In genomic region chr2:219598308-219599078, GRCh38 we compare ENCODE assay signal across 2 cellular contexts.
TF ChIP-seq lines count a peak whose summit lies in the region.

No MANE protein-coding gene starts in this region.

TF ChIP-seq in SK-N-SH, 30 proteins besides CTCF, POLR2A, EP300 and RAD21 (continued from another document):
- TF ChIP-seq ZBTB33 (IDR thresholded peaks at IDR 0.05; ENCODE audit: borderline replicate concordance, low read depth) (no peak), FOXJ3 (CRISPR knock-in tag; IDR thresholded peaks at IDR 0.05) (no peak), PBX3 (IDR thresholded peaks at IDR 0.05) (no peak), CHD2 (IDR thresholded peaks at IDR 0.05; ENCODE audit: low read length, partially characterized antibody) (no peak), REST (IDR thresholded peaks at IDR 0.05; ENCODE audit: low read depth, low read length) (no peak), NRF1 (IDR thresholded peaks at IDR 0.05; ENCODE audit: low read depth, low read length) (no peak), FOXM1 (IDR thresholded peaks at IDR 0.05; ENCODE audit: low read depth) (no peak)

TF ChIP-seq in SK-N-SH treated with all-trans-retinoic acid at 6 μM for 48 hours, 23 proteins besides CTCF, POLR2A, EP300 and RAD21 (continued from another document):
- TF ChIP-seq CSRNP3 (CRISPR knock-in tag; IDR thresholded peaks at IDR 0.05) (no peak), CREB5 (CRISPR knock-in tag; IDR thresholded peaks at IDR 0.05; ENCODE audit: low read depth) (no peak), PPARA (CRISPR knock-in tag; IDR thresholded peaks at IDR 0.05; ENCODE audit: borderline replicate concordance) (no peak), RARB (CRISPR knock-in tag; IDR thresholded peaks at IDR 0.05) (no peak), BACH2 (CRISPR knock-in tag; IDR thresholded peaks at IDR 0.05; ENCODE audit: borderline replicate concordance) (no peak), POU6F1 (CRISPR knock-in tag; IDR thresholded peaks at IDR 0.05; ENCODE audit: borderline replicate concordance, low read depth) (no peak), TSHZ2 (CRISPR knock-in tag; IDR thresholded peaks at IDR 0.05) (no peak), GLIS3 (CRISPR knock-in tag; IDR thresholded peaks at IDR 0.05) (no peak)
